In the genomic region with DNA sequence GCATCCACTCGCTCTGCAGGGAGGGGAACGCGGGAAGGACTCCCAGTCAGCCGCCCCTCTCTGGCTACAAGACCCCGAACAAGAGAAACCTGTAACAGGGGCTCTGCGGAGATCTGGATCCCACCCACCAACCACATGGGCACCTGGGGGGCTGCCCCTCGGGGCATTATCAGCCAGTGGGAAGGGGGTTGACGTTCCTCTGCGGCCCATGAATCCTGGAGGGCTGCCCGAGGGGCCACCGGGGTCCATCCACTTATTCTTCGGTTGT, we compare ENCODE assay signal across 8 cellular contexts. TPM values are rescaled to one million over a fixed set of nuclear protein-coding genes. Genes with fewer than 3 reads are reported as not detected.
A peak's percentile ranks its signal among the peaks of the same experiment; 100 is the strongest.
DNase-seq lines count a peak whose midpoint lies in the region; ATAC-seq, FAIRE-seq and TF ChIP-seq lines count a peak whose summit lies in the region.

No MANE protein-coding gene starts in this region.

- peaks cover 9 to 16% (median 14%) of the 10 kb centered on the region in 11 experiments for H3K36me3 ChIP-seq in BLaER1 treated with 17β-estradiol and CSF1 and Interleukin-3, amounts not matched to agents 10 nM and 100 nM
- H3K36me3 ChIP-seq in H1 (ENCODE audit: control insufficient read depth in 2 of 4, insufficient read depth in 4 of 4, low read length in 3 of 4): peaks cover 0 to 3% (median 0%) of the 10 kb centered on the region in 4 experiments; a peak in 2 of 8 replicates

- H3K9me3 ChIP-seq in BLaER1 treated with 17β-estradiol and CSF1 and Interleukin-3, amounts not matched to agents 10 nM and 100 nM (replicated peaks in 1 of 11): no peaks in the 10 kb centered on the region
- no peaks in the 10 kb centered on the region for H3K9me3 ChIP-seq in H1 (ENCODE audit: insufficient read depth in 2 of 2, low read depth in 1 of 2, low read length in 1 of 2)

- H2AK5ac ChIP-seq in H1 (ENCODE audit: low read depth, low read length): no peak overlapping the region

- peak overlapping the region; percentile 73 to 99 (median 91) for H3K4me2 ChIP-seq in BLaER1 treated with 17β-estradiol and CSF1 and Interleukin-3, amounts not matched to agents 10 nM and 100 nM
- peak overlapping the region; percentile 89 to 91 for H3K4me2 ChIP-seq in H1 (ENCODE audit: insufficient read depth in 1 of 2, low read depth in 2 of 2, low read length in 2 of 2)

- no peak overlapping the region for H4K91ac ChIP-seq in H1 (replicated peaks; ENCODE audit: insufficient read length, low read length)

- H2AFZ ChIP-seq in H1 (ENCODE audit: low read length): no peak overlapping the region

- peak overlapping the region in 2 of 11 experiments; percentile 51 to 52; a peak in 1 of 22 replicates for H3K9ac ChIP-seq in BLaER1 treated with 17β-estradiol and CSF1 and Interleukin-3, amounts not matched to agents 10 nM and 100 nM
- peak overlapping the region in 2 of 4 experiments; percentile 43 to 67; a peak in 3 of 7 replicates for H3K9ac ChIP-seq in H1 (replicated peaks in 1 of 4; ENCODE audit: extremely low read depth in 1 of 4, low read depth in 3 of 4, low read length in 3 of 4)

- peaks cover 23% of the 10 kb centered on the region for H3K27me3 Mint-ChIP-seq in neural crest cell (ENCODE audit: low read depth)

- H4K20me1 ChIP-seq in BLaER1 treated with 17β-estradiol and CSF1 and Interleukin-3, amounts not matched to agents 10 nM and 100 nM: peaks cover 3 to 51% (median 36%) of the 10 kb centered on the region in 11 experiments; a peak in 19 of 22 replicates
- peaks cover 14 to 17% of the 10 kb centered on the region in 2 experiments for H4K20me1 ChIP-seq in H1 (replicated peaks in 1 of 2; ENCODE audit: control insufficient read depth in 1 of 2, insufficient read depth in 2 of 2, low read length in 2 of 2)

- no peak for TF ChIP-seq EP300 in H1 (IDR thresholded peaks at IDR 0.05; ENCODE audit: borderline replicate concordance in 1 of 2, low read depth in 2 of 2, low read length in 2 of 2)

- TF ChIP-seq CTCF in H1 (IDR thresholded peaks at IDR 0.05; ENCODE audit: control extremely low read depth in 1 of 3, insufficient read depth in 1 of 3, low read depth in 1 of 3, low read length in 3 of 3): no peak
- TF ChIP-seq CTCF in neural crest cell (conservative IDR thresholded peaks at IDR 0.05): no peak

- 2% methylated on average over 12 of the region's 12 CpGs; no CpG with 5 or more reads in 1 of the 2 experiments for WGBS in H1 (ENCODE audit: extremely low coverage in 1 of 2, insufficient coverage in 1 of 2, insufficient read length in 1 of 2, insufficient replicate concordance in 2 of 2, low coverage in 1 of 2, low lambda C conversion rate in 2 of 2, missing lambda C conversion rate in 1 of 2), 2 experiments

- no peak for TF ChIP-seq RAD21 in H1 (IDR thresholded peaks at IDR 0.05 in 1 of 2, conservative IDR thresholded peaks at IDR 0.05 in 1 of 2; ENCODE audit: low read depth in 2 of 2, low read length in 2 of 2)

- peak overlapping the region; percentile 47 to 97 (median 58); a peak in 19 of 20 replicates for H3K4me3 ChIP-seq in BLaER1 treated with 17β-estradiol and CSF1 and Interleukin-3, amounts not matched to agents 10 nM and 100 nM
- peak overlapping the region; percentile 66 to 87 (median 84) for H3K4me3 ChIP-seq in H1 (ENCODE audit: extremely low read depth in 1 of 4, insufficient read depth in 2 of 4, low read depth in 3 of 4, low read length in 4 of 4)

- peaks cover 2% of the 10 kb centered on the region for H3K36me3 Mint-ChIP-seq in neural crest cell (ENCODE audit: low read depth)

- peaks cover 66 to 79% (median 71%) of the 10 kb centered on the region in 10 experiments for H3K4me1 ChIP-seq in BLaER1 treated with 17β-estradiol and CSF1 and Interleukin-3, amounts not matched to agents 10 nM and 100 nM
- H3K4me1 ChIP-seq in H1 (replicated peaks in 1 of 4; ENCODE audit: control insufficient read depth in 3 of 4, insufficient read depth in 4 of 4, low read length in 3 of 4): peaks cover 7 to 22% (median 14%) of the 10 kb centered on the region in 4 experiments

- H2BK15ac ChIP-seq in H1 (ENCODE audit: low read length): no peak overlapping the region

- H3K14ac ChIP-seq in H1 (ENCODE audit: insufficient read length): no peak overlapping the region

- ATAC-seq in HG02798 (IDR thresholded peaks at IDR 0.05; ENCODE audit: poor library complexity, unreplicated experiment) (no peak), GM18868 (IDR thresholded peaks at IDR 0.05; ENCODE audit: unreplicated experiment) (no peak)

- CTCF ChIA-PET in H1 (lab: Charles Lee; ENCODE audit: partially characterized antibody): interaction anchor here (0.6 to 0.9 kb wide), 2 partner anchors 33 to 707 kb away, joined by 3 read pairs; no protein-coding TSS in a partner anchor

- peaks cover 48% of the 10 kb centered on the region for H3K23me2 ChIP-seq in H1 (ENCODE audit: low read depth, low read length)

- H3K23ac ChIP-seq in H1 (ENCODE audit: insufficient read length): no peak overlapping the region

- FAIRE-seq in H1 (lab: Jason Lieb, UNC): no peak

- H3K4me3 Mint-ChIP-seq in neural crest cell: peak overlapping the region; percentile 96

- no peak for TF ChIP-seq POLR2A in H1 (IDR thresholded peaks at IDR 0.05; ENCODE audit: control extremely low read depth in 1 of 2, low read depth in 2 of 2, low read length in 2 of 2)

- H2BK120ac ChIP-seq in H1 (replicated peaks; ENCODE audit: low read depth, low read length): no peak overlapping the region

- H4K8ac ChIP-seq in H1 (ENCODE audit: extremely low read depth, insufficient read depth, low read length): no peak overlapping the region

- H3K56ac ChIP-seq in H1 (replicated peaks; ENCODE audit: insufficient read length, low read depth, low read length): peak overlapping the region; percentile 70

- no peak overlapping the region for H3K4ac ChIP-seq in H1 (replicated peaks; ENCODE audit: insufficient read length, low read depth, low read length)

- H3K27ac ChIP-seq in BLaER1 treated with 17β-estradiol and CSF1 and Interleukin-3, amounts not matched to agents 10 nM and 100 nM: no peak overlapping the region
- no peak overlapping the region for H3K27ac ChIP-seq in H1 (ENCODE audit: low read depth, low read length)

- H3K27ac Mint-ChIP-seq in neural crest cell (ENCODE audit: unreplicated experiment): peak overlapping the region; percentile 78

- DNase-seq in NCI-H1694 (lab: John Stamatoyannopoulos, UW) (peak; percentile 47), H1 (ENCODE audit: low read depth in 1 of 2, low spot score in 2 of 2) (no peak), neural crest cell (ENCODE audit: low read depth, low spot score) (no peak), mucosa of gallbladder (ENCODE audit: low spot score) (no peak), germinal center (ENCODE audit: low spot score) (no peak)

- H2BK12ac ChIP-seq in H1 (ENCODE audit: low read depth, low read length): no peak overlapping the region

- no peak overlapping the region for H2BK20ac ChIP-seq in H1 (ENCODE audit: low read length)

- H3K4me1 Mint-ChIP-seq in neural crest cell: peaks cover 56% of the 10 kb centered on the region

- H4K5ac ChIP-seq in H1 (ENCODE audit: insufficient read length, low read depth, low read length): no peak overlapping the region

- POLR2A ChIA-PET in H1 (lab: Charles Lee; ENCODE audit: partially characterized antibody): interaction anchor here (0.8 to 2.7 kb wide), 7 partner anchors 13 to 104 kb away, joined by 3 to 19 read pairs (median 4); a partner anchor contains a TSS

- peak overlapping the region; percentile 51 for H3K18ac ChIP-seq in H1 (ENCODE audit: extremely low read depth, low read length)

- peaks cover 22 to 39% of the 10 kb centered on the region in 2 experiments for H3K79me2 ChIP-seq in H1 (ENCODE audit: control insufficient read depth in 1 of 2, insufficient read depth in 2 of 2, low read length in 2 of 2)

- no peak overlapping the region for H2BK5ac ChIP-seq in H1 (ENCODE audit: low read depth, low read length)

- H3K27me3 ChIP-seq in BLaER1 treated with 17β-estradiol and CSF1 and Interleukin-3, amounts not matched to agents 10 nM and 100 nM: peaks cover 35 to 51% (median 47%) of the 10 kb centered on the region in 11 experiments
- H3K27me3 ChIP-seq in H1 (replicated peaks in 1 of 4; ENCODE audit: control insufficient read depth in 3 of 4, extremely low read depth in 1 of 4, insufficient read depth in 3 of 4, low read length in 3 of 4): peaks cover 0 to 11% (median 5%) of the 10 kb centered on the region in 4 experiments; a peak in 5 of 7 replicates

- H3K79me1 ChIP-seq in H1 (ENCODE audit: low read depth, low read length): peaks cover 5% of the 10 kb centered on the region

- H3K9me3 Mint-ChIP-seq in neural crest cell: no peaks in the 10 kb centered on the region

RNA-seq across cellular contexts. Expression of a gene that starts 1.8 kb away (rescaled TPM):
- 86.1 and 93.3 TPM in 2 replicates for total RNA-seq in H1 (2021; fragmentation: NEBNext Ultra II Directional; extraction: Animal tissue kit (Norgen Biotek cat#: 25700))
- 42.1 and 81.4 TPM in 2 replicates for polyA plus RNA-seq in H1 (2011; rRNA removed)
- polyA plus RNA-seq in H1 (2011; cell fraction: cytosol; rRNA removed): 29.9 TPM
- 84.7 TPM for polyA plus RNA-seq in H1 (2011; cell fraction: nucleus; rRNA removed)
- polyA plus RNA-seq in H1 (2012, experiment 1 of 2): 75.9 to 100 TPM (median 96.1 TPM) in 4 replicates
- polyA plus RNA-seq in H1 (2012, experiment 2 of 2): 61.3 TPM
- polyA plus RNA-seq in H1 (2013, experiment 1 of 2): 40.8 TPM
- 42.2 TPM for polyA plus RNA-seq in H1 (2013, experiment 2 of 2)
- polyA minus RNA-seq in H1 (2011; rRNA and poly(A)+ RNA removed): 13.2 and 28.0 TPM in 2 replicates
- polyA minus RNA-seq in H1 (2011; cell fraction: cytosol; rRNA and poly(A)+ RNA removed): 57.5 TPM
- 21.4 TPM for polyA minus RNA-seq in H1 (2011; cell fraction: nucleus; rRNA and poly(A)+ RNA removed)
- total RNA-seq in neural crest cell: 108 and 116 TPM in 2 replicates
- total RNA-seq in mucosa of gallbladder: 52.3 TPM

RNA-seq across cellular contexts. Expression of a gene that starts 2.6 kb away (rescaled TPM):
- total RNA-seq in H1 (2021; fragmentation: NEBNext Ultra II Directional; extraction: Animal tissue kit (Norgen Biotek cat#: 25700)): 291 and 301 TPM in 2 replicates
- polyA plus RNA-seq in H1 (2011; rRNA removed): 866 and 914 TPM in 2 replicates
- polyA plus RNA-seq in H1 (2011; cell fraction: cytosol; rRNA removed): 619 TPM
- polyA plus RNA-seq in H1 (2011; cell fraction: nucleus; rRNA removed): 473 TPM
- polyA plus RNA-seq in H1 (2012, experiment 1 of 2): 334 to 383 TPM (median 362 TPM) in 4 replicates
- polyA plus RNA-seq in H1 (2012, experiment 2 of 2): 693 TPM
- 292 TPM for polyA plus RNA-seq in H1 (2013, experiment 1 of 2)
- 289 TPM for polyA plus RNA-seq in H1 (2013, experiment 2 of 2)
- polyA minus RNA-seq in H1 (2011; rRNA and poly(A)+ RNA removed): 275 and 292 TPM in 2 replicates
- polyA minus RNA-seq in H1 (2011; cell fraction: cytosol; rRNA and poly(A)+ RNA removed): 96.6 TPM
- polyA minus RNA-seq in H1 (2011; cell fraction: nucleus; rRNA and poly(A)+ RNA removed): 86.6 TPM
- total RNA-seq in neural crest cell: 193 and 203 TPM in 2 replicates
- 119 TPM for total RNA-seq in mucosa of gallbladder

RNA-seq across cellular contexts. Expression of a gene that starts 19.8 kb away (rescaled TPM):
- total RNA-seq in H1 (2021; fragmentation: NEBNext Ultra II Directional; extraction: Animal tissue kit (Norgen Biotek cat#: 25700)): 11.1 and 11.6 TPM in 2 replicates
- 8.4 and 9.4 TPM in 2 replicates for polyA plus RNA-seq in H1 (2011; rRNA removed)
- polyA plus RNA-seq in H1 (2011; cell fraction: cytosol; rRNA removed): 6.7 TPM
- polyA plus RNA-seq in H1 (2011; cell fraction: nucleus; rRNA removed): 7.1 TPM
- 7.7 to 15.0 TPM (median 9.7 TPM) in 4 replicates for polyA plus RNA-seq in H1 (2012, experiment 1 of 2)
- polyA plus RNA-seq in H1 (2012, experiment 2 of 2): 8.8 TPM
- 7.5 TPM for polyA plus RNA-seq in H1 (2013, experiment 1 of 2)
- 8.1 TPM for polyA plus RNA-seq in H1 (2013, experiment 2 of 2)
- 1.8 and 3.9 TPM in 2 replicates for polyA minus RNA-seq in H1 (2011; rRNA and poly(A)+ RNA removed)
- polyA minus RNA-seq in H1 (2011; cell fraction: cytosol; rRNA and poly(A)+ RNA removed): 5.7 TPM
- 6.7 TPM for polyA minus RNA-seq in H1 (2011; cell fraction: nucleus; rRNA and poly(A)+ RNA removed)
- total RNA-seq in neural crest cell (9.0 and 11.0 TPM in 2 replicates), mucosa of gallbladder (51.5 TPM)

RNA-seq across cellular contexts. Expression of a gene that starts 44.9 kb away (rescaled TPM):
- 7.7 and 8.0 TPM in 2 replicates for total RNA-seq in H1 (2021; fragmentation: NEBNext Ultra II Directional; extraction: Animal tissue kit (Norgen Biotek cat#: 25700))
- 6.5 and 7.7 TPM in 2 replicates for polyA plus RNA-seq in H1 (2011; rRNA removed)
- 9.3 TPM for polyA plus RNA-seq in H1 (2011; cell fraction: cytosol; rRNA removed)
- polyA plus RNA-seq in H1 (2011; cell fraction: nucleus; rRNA removed): 57.8 TPM
- 8.9 to 16.8 TPM (median 11.1 TPM) in 4 replicates for polyA plus RNA-seq in H1 (2012, experiment 1 of 2)
- 5.1 TPM for polyA plus RNA-seq in H1 (2012, experiment 2 of 2)
- polyA plus RNA-seq in H1 (2013, experiment 1 of 2): 3.0 TPM
- polyA plus RNA-seq in H1 (2013, experiment 2 of 2): 2.4 TPM
- polyA minus RNA-seq in H1 (2011; rRNA and poly(A)+ RNA removed): 8.2 and 12.8 TPM in 2 replicates
- polyA minus RNA-seq in H1 (2011; cell fraction: cytosol; rRNA and poly(A)+ RNA removed): 6.0 TPM
- polyA minus RNA-seq in H1 (2011; cell fraction: nucleus; rRNA and poly(A)+ RNA removed): 19.7 TPM
- total RNA-seq in neural crest cell (79.6 and 85.1 TPM in 2 replicates), mucosa of gallbladder (175 TPM)

RNA-seq across cellular contexts. Expression of a gene that starts 49.4 kb away (rescaled TPM):
- total RNA-seq in H1 (2021; fragmentation: NEBNext Ultra II Directional; extraction: Animal tissue kit (Norgen Biotek cat#: 25700)): 57.7 and 57.8 TPM in 2 replicates
- 21.5 and 24.8 TPM in 2 replicates for polyA plus RNA-seq in H1 (2011; rRNA removed)
- 31.0 TPM for polyA plus RNA-seq in H1 (2011; cell fraction: cytosol; rRNA removed)
- 63.9 TPM for polyA plus RNA-seq in H1 (2011; cell fraction: nucleus; rRNA removed)
- polyA plus RNA-seq in H1 (2012, experiment 1 of 2): 35.5 to 43.4 TPM (median 39.2 TPM) in 4 replicates
- polyA plus RNA-seq in H1 (2012, experiment 2 of 2): 25.9 TPM
- polyA plus RNA-seq in H1 (2013, experiment 1 of 2): 24.4 TPM
- polyA plus RNA-seq in H1 (2013, experiment 2 of 2): 24.9 TPM
- 89.5 and 99.4 TPM in 2 replicates for polyA minus RNA-seq in H1 (2011; rRNA and poly(A)+ RNA removed)
- polyA minus RNA-seq in H1 (2011; cell fraction: cytosol; rRNA and poly(A)+ RNA removed): 28.3 TPM
- polyA minus RNA-seq in H1 (2011; cell fraction: nucleus; rRNA and poly(A)+ RNA removed): 22.3 TPM
- 95.3 and 105 TPM in 2 replicates for total RNA-seq in neural crest cell
- total RNA-seq in mucosa of gallbladder: 46.7 TPM
